11 cellular contexts compared by ENCODE assay signal in genomic region chr1:27070390-27071048, GRCh38. TPM values are rescaled to one million over a fixed set of nuclear protein-coding genes. Genes with fewer than 3 reads are reported as not detected.
A peak's percentile ranks its signal among the peaks of the same experiment; 100 is the strongest.
DNase-seq lines count a peak whose midpoint lies in the region; ATAC-seq, FAIRE-seq and TF ChIP-seq lines count a peak whose summit lies in the region.
"Had no signal": no experiment of that assay in that cellular context is flagged by ENCODE, and none has a peak within 500 bp of the region (broad histone marks: within the 10 kb centered on the region; RNA-seq: fewer than 3 reads in every experiment).

No MANE protein-coding gene starts in this region.

- no peak overlapping the region for H3K14ac ChIP-seq in H1 (ENCODE audit: insufficient read length)

- H3K4me2 ChIP-seq in H1 (ENCODE audit: insufficient read depth in 1 of 2, low read depth in 2 of 2, low read length in 2 of 2) = no peak overlapping the region
- H3K4me2 ChIP-seq in parathyroid adenoma (ENCODE audit: low read length) = peak overlapping the region; percentile 48

- H2BK120ac ChIP-seq in H1 (replicated peaks; ENCODE audit: low read depth, low read length) = no peak overlapping the region

- peak overlapping the region; percentile 21; the same call in 1 of the 2 replicates for H3K18ac ChIP-seq in H1 (ENCODE audit: extremely low read depth, low read length)

- no peak overlapping the region for H4K5ac ChIP-seq in H1 (ENCODE audit: insufficient read length, low read depth, low read length)

- H3K4me1 ChIP-seq in H1 (replicated peaks in 1 of 4; ENCODE audit: control insufficient read depth in 3 of 4, insufficient read depth in 4 of 4, low read length in 3 of 4) = peaks cover 0 to 9% (median 6%) of the 10 kb centered on the region in 4 experiments; a peak in 5 of 7 replicates
- no peaks in the 10 kb centered on the region for H3K4me1 ChIP-seq in parathyroid adenoma

- peak overlapping the region; percentile 94 for H2BK12ac ChIP-seq in H1 (ENCODE audit: low read depth, low read length)

- H3K4me3 ChIP-seq in H1 (ENCODE audit: extremely low read depth in 1 of 4, insufficient read depth in 2 of 4, low read depth in 3 of 4, low read length in 4 of 4) (no peak overlapping the region), parathyroid adenoma (ENCODE audit: low read depth, low read length) (no peak overlapping the region)

- H3K27me3 ChIP-seq in H1 (replicated peaks in 1 of 4; ENCODE audit: control insufficient read depth in 3 of 4, extremely low read depth in 1 of 4, insufficient read depth in 3 of 4, low read length in 3 of 4) = no peaks in the 10 kb centered on the region
- no peaks in the 10 kb centered on the region for H3K27me3 ChIP-seq in parathyroid adenoma (ENCODE audit: control insufficient read depth, insufficient read depth, low read length)

- peak overlapping the region; percentile 65 for H2BK15ac ChIP-seq in H1 (ENCODE audit: low read length)

- H2BK20ac ChIP-seq in H1 (ENCODE audit: low read length) = peak overlapping the region; percentile 93; the same call in 1 of the 2 replicates

- peak overlapping the region; percentile 66 for H4K8ac ChIP-seq in H1 (ENCODE audit: extremely low read depth, insufficient read depth, low read length)

- no peaks in the 10 kb centered on the region for H4K20me1 ChIP-seq in H1 (replicated peaks in 1 of 2; ENCODE audit: control insufficient read depth in 1 of 2, insufficient read depth in 2 of 2, low read length in 2 of 2)

- no peak for TF ChIP-seq EP300 in H1 (IDR thresholded peaks at IDR 0.05; ENCODE audit: borderline replicate concordance in 1 of 2, low read depth in 2 of 2, low read length in 2 of 2)

- POLR2A ChIA-PET in H1 (lab: Charles Lee; ENCODE audit: partially characterized antibody) = interaction anchor here (0.7 to 2.1 kb wide), 10 partner anchors 9 to 85 kb away, joined by 3 to 7 read pairs (median 4); partner anchors contain the start of gene SLC9A1

- H3K36me3 ChIP-seq in H1 (ENCODE audit: control insufficient read depth in 2 of 4, insufficient read depth in 4 of 4, low read length in 3 of 4) (no peaks in the 10 kb centered on the region), parathyroid adenoma (ENCODE audit: control insufficient read depth, insufficient read depth, low read length) (no peaks in the 10 kb centered on the region)

- H3K79me1 ChIP-seq in H1 (ENCODE audit: low read depth, low read length) = no peaks in the 10 kb centered on the region; the same call in 1 of the 2 replicates

- H3K23me2 ChIP-seq in H1 (ENCODE audit: low read depth, low read length) = no peaks in the 10 kb centered on the region

- peak; percentile 86 for FAIRE-seq in G401.6 (lab: Jason Lieb, UNC)
- no peak for FAIRE-seq in H1 (lab: Jason Lieb, UNC)
- FAIRE-seq: colon, D721Med had no signal

- 76% methylated on average over 12 of the region's 12 CpGs; no CpG with 5 or more reads in 1 of the 2 experiments for WGBS in H1 (ENCODE audit: extremely low coverage in 1 of 2, insufficient coverage in 1 of 2, insufficient read length in 1 of 2, insufficient replicate concordance in 2 of 2, low coverage in 1 of 2, low lambda C conversion rate in 2 of 2, missing lambda C conversion rate in 1 of 2), 2 experiments

- H3K4ac ChIP-seq in H1 (replicated peaks; ENCODE audit: insufficient read length, low read depth, low read length) = no peak overlapping the region

- ATAC-seq in GM19452 (IDR thresholded peaks at IDR 0.05; ENCODE audit: unreplicated experiment) = no peak
- no peak for ATAC-seq in HG03139 (IDR thresholded peaks at IDR 0.05; ENCODE audit: unreplicated experiment)
- ATAC-seq: activated naive CD4-positive, alpha-beta T cell treated with anti-CD3 and anti-CD28 coated beads, Interleukin-2, amount 50 U/mL, for 72 hours had no signal

- H3K27ac ChIP-seq in H1 (ENCODE audit: low read depth, low read length) (no peak overlapping the region), parathyroid adenoma (no peak overlapping the region)

- H3K56ac ChIP-seq in H1 (replicated peaks; ENCODE audit: insufficient read length, low read depth, low read length) = no peak overlapping the region

- peak; percentile 15 to 55 (median 52) for TF ChIP-seq CTCF in H1 (IDR thresholded peaks at IDR 0.05; ENCODE audit: control extremely low read depth in 1 of 3, insufficient read depth in 1 of 3, low read depth in 1 of 3, low read length in 3 of 3)
- TF ChIP-seq CTCF in parathyroid adenoma (IDR thresholded peaks at IDR 0.05) = no peak

- H3K79me2 ChIP-seq in H1 (ENCODE audit: control insufficient read depth in 1 of 2, insufficient read depth in 2 of 2, low read length in 2 of 2) (no peaks in the 10 kb centered on the region), parathyroid adenoma (no peaks in the 10 kb centered on the region)

- CTCF ChIA-PET in H1 (lab: Charles Lee; ENCODE audit: partially characterized antibody) = interaction anchor here (0.5 to 14.3 kb wide), 17 partner anchors 9 to 319 kb away, joined by 3 to 270 read pairs (median 5); no protein-coding TSS in a partner anchor

- H4K91ac ChIP-seq in H1 (replicated peaks; ENCODE audit: insufficient read length, low read length) = peak overlapping the region; percentile 83

- no peak overlapping the region for H3K23ac ChIP-seq in H1 (ENCODE audit: insufficient read length)

- no peaks in the 10 kb centered on the region for H3K9me3 ChIP-seq in H1 (ENCODE audit: insufficient read depth in 2 of 2, low read depth in 1 of 2, low read length in 1 of 2)
- no peaks in the 10 kb centered on the region for H3K9me3 ChIP-seq in parathyroid adenoma (ENCODE audit: control insufficient read depth, low read length)

- H2AFZ ChIP-seq in H1 (ENCODE audit: low read length) (no peak overlapping the region), parathyroid adenoma (peak overlapping the region; percentile 63)

- H2BK5ac ChIP-seq in H1 (ENCODE audit: low read depth, low read length) = peak overlapping the region; percentile 45; the same call in 1 of the 2 replicates

- DNase-seq in NCI-H2107 (lab: John Stamatoyannopoulos, UW) (peak; percentile 61), H1 (ENCODE audit: low read depth in 1 of 2, low spot score in 2 of 2) (no peak), medulla oblongata (ENCODE audit: extremely low spot score) (no peak)

- no peak for TF ChIP-seq POLR2A in H1 (IDR thresholded peaks at IDR 0.05; ENCODE audit: control extremely low read depth in 1 of 2, low read depth in 2 of 2, low read length in 2 of 2)

- TF ChIP-seq RAD21 in H1 (IDR thresholded peaks at IDR 0.05 in 1 of 2, conservative IDR thresholded peaks at IDR 0.05 in 1 of 2; ENCODE audit: low read depth in 2 of 2, low read length in 2 of 2) = peak; percentile 42 to 62

- no peak overlapping the region for H2AK5ac ChIP-seq in H1 (ENCODE audit: low read depth, low read length)

- H3K9ac ChIP-seq in H1 (replicated peaks in 1 of 4; ENCODE audit: extremely low read depth in 1 of 4, low read depth in 3 of 4, low read length in 3 of 4) (no peak overlapping the region), parathyroid adenoma (no peak overlapping the region)

TF ChIP-seq in H1, 55 proteins besides CTCF, POLR2A, EP300 and RAD21 (continues in another document):
- peak; percentile 61; the same call in 1 of the 2 replicates for TF ChIP-seq ATF3 (IDR thresholded peaks at IDR 0.05; ENCODE audit: insufficient read depth, low read depth, low read length)
- no peak for TF ChIP-seq YY1 (IDR thresholded peaks at IDR 0.05; ENCODE audit: low read depth, low read length)
- TF ChIP-seq BCL11A (IDR thresholded peaks at IDR 0.05; ENCODE audit: low read depth in 2 of 2, low read length in 2 of 2) = no peak
- no peak for TF ChIP-seq HDAC6 (IDR thresholded peaks at IDR 0.05; ENCODE audit: low read depth, low read length)
- TF ChIP-seq CBX5 (IDR thresholded peaks at IDR 0.05; ENCODE audit: low read depth, low read length) = no peak
- TF ChIP-seq USF2 (IDR thresholded peaks at IDR 0.05; ENCODE audit: low read length) = peak; percentile 84
- no peak for TF ChIP-seq SIRT6 (IDR thresholded peaks at IDR 0.05; ENCODE audit: low read length)
- no peak for TF ChIP-seq ATF2 (IDR thresholded peaks at IDR 0.05; ENCODE audit: low read length)
- TF ChIP-seq KDM4A (IDR thresholded peaks at IDR 0.05; ENCODE audit: low read depth, low read length, severe bottlenecking) = no peak

RNA-seq across cellular contexts. Expression of gene TENT5B, which starts 57.9 kb away (rescaled TPM):
- 118 and 129 TPM in 2 replicates for total RNA-seq in H1 (2021; fragmentation: NEBNext Ultra II Directional; extraction: Animal tissue kit (Norgen Biotek cat#: 25700))
- polyA plus RNA-seq in H1 (2011; rRNA removed) = 119 and 188 TPM in 2 replicates
- polyA plus RNA-seq in H1 (2011; cell fraction: cytosol; rRNA removed) = 156 TPM
- 142 TPM for polyA plus RNA-seq in H1 (2011; cell fraction: nucleus; rRNA removed)
- 104 to 136 TPM (median 132 TPM) in 4 replicates for polyA plus RNA-seq in H1 (2012, experiment 1 of 2)
- polyA plus RNA-seq in H1 (2012, experiment 2 of 2) = 157 TPM
- 64.1 TPM for polyA plus RNA-seq in H1 (2013, experiment 1 of 2)
- 57.8 TPM for polyA plus RNA-seq in H1 (2013, experiment 2 of 2)
- polyA minus RNA-seq in H1 (2011; rRNA and poly(A)+ RNA removed) = 138 and 188 TPM in 2 replicates
- 164 TPM for polyA minus RNA-seq in H1 (2011; cell fraction: cytosol; rRNA and poly(A)+ RNA removed)
- 132 TPM for polyA minus RNA-seq in H1 (2011; cell fraction: nucleus; rRNA and poly(A)+ RNA removed)
- polyA plus RNA-seq: IgD-negative memory B cell had no signal
